In the genomic region with DNA sequence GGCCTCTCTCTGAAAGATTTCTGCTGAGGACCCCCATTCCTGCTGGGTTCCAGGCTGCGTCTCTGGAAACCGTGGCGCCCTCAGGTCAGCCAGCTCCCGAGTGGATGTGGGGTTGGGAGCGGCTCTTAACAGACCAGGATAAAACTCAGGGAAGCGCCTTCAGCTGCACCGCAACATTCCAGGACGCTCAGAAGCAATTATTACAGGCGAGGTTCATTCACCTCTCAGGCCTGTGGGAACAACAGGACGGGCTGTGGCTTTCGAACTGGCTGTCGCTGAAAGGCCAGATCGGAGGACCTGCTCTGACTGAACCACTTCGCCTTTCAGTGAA, we compare ENCODE assay signal across 9 cellular contexts. TPM values are rescaled to one million over a fixed set of nuclear protein-coding genes. Genes with fewer than 3 reads are reported as not detected.
A peak's percentile ranks its signal among the peaks of the same experiment; 100 is the strongest.
DNase-seq lines count a peak whose midpoint lies in the region; ATAC-seq and TF ChIP-seq lines count a peak whose summit lies in the region.
"Had no signal": no experiment of that assay in that cellular context is flagged by ENCODE, and none has a peak within 500 bp of the region (broad histone marks: within the 10 kb centered on the region; RNA-seq: fewer than 3 reads in every experiment).

No MANE protein-coding gene starts in this region.

- peaks cover 5 to 19% (median 14%) of the 10 kb centered on the region in 4 donors for H3K4me1 Mint-ChIP-seq in naive thymus-derived CD8-positive, alpha-beta T cell

- CTCF ChIA-PET in AG04449 (lab: Yijun Ruan, JAX), result interaction anchor here (1.5 kb wide), 1 partner anchor 18 kb away, joined by 4 read pairs; no protein-coding TSS in a partner anchor

- peaks cover 11% of the 10 kb centered on the region for H3K4me1 ChIP-seq in effector memory CD4-positive, alpha-beta T cell (ENCODE audit: control insufficient read depth, insufficient read depth, low read length, poor library complexity, severe bottlenecking)

- DNase-seq in AG04449 (ENCODE audit: low read depth, low spot score), result no peak
- DNase-seq in LNCaP clone FGC (ENCODE audit: low read depth), result no peak
- DNase-seq in effector memory CD4-positive, alpha-beta T cell, result no peak
- no peak for DNase-seq in naive thymus-derived CD8-positive, alpha-beta T cell
- DNase-seq in NCI-H1105 treated with DMSO at 0.1 percent for 48 hours (lab: John Stamatoyannopoulos, UW), result no peak
- no peak for DNase-seq in NCI-H510A (lab: John Stamatoyannopoulos, UW)
- DNase-seq in posterior cingulate gyrus, result no peak
- DNase-seq: NCI-H1694 treated with DMSO at 0.1 percent for 48 hours had no signal

- H3K4me3 ChIP-seq in AG04449 (ENCODE audit: low read depth, low read length) (peak overlapping the region; percentile 86), LNCaP clone FGC (ENCODE audit: low read depth, low read length) (peak overlapping the region; percentile 75)
- H3K4me3 ChIP-seq in effector memory CD4-positive, alpha-beta T cell (ENCODE audit: insufficient read depth, low read depth, low read length, poor library complexity, severe bottlenecking), result peak overlapping the region; percentile 78

- H3K9me3 ChIP-seq in effector memory CD4-positive, alpha-beta T cell (ENCODE audit: control insufficient read depth, low read length), result no peaks in the 10 kb centered on the region

- intact Hi-C loops in posterior cingulate gyrus (cut with DNase I), result no loop called here

- no peak for ATAC-seq in naive thymus-derived CD8-positive, alpha-beta T cell
- no peak for ATAC-seq in activated CD4-positive, CD25-positive, alpha-beta regulatory T cell treated with anti-CD3 and anti-CD28 coated beads, Interleukin-2, amount 50 U/mL, for 24 hours

- no peak for TF ChIP-seq CTCF in AG04449 (IDR thresholded peaks at IDR 0.05; ENCODE audit: insufficient read depth, low read length, missing control alignments)
- TF ChIP-seq CTCF in LNCaP clone FGC (IDR thresholded peaks at IDR 0.05; ENCODE audit: control insufficient read depth, extremely low read depth, insufficient read depth), result no peak

- H3K27me3 ChIP-seq in effector memory CD4-positive, alpha-beta T cell (replicated peaks; ENCODE audit: control insufficient read depth, insufficient read depth, low read length, poor library complexity, severe bottlenecking), result no peaks in the 10 kb centered on the region

- H3K9me3 Mint-ChIP-seq in naive thymus-derived CD8-positive, alpha-beta T cell, result no peaks in the 10 kb centered on the region

- peaks cover 5 to 35% (median 24%) of the 10 kb centered on the region in 5 donors for H3K27me3 Mint-ChIP-seq in naive thymus-derived CD8-positive, alpha-beta T cell

- H3K27ac Mint-ChIP-seq in naive thymus-derived CD8-positive, alpha-beta T cell, result peak overlapping the region in 1 of 10 donors; percentile 9

- H3K27ac ChIP-seq in effector memory CD4-positive, alpha-beta T cell (ENCODE audit: insufficient read depth, low read length, poor library complexity, severe bottlenecking), result no peak overlapping the region

- no peaks in the 10 kb centered on the region for H3K36me3 ChIP-seq in effector memory CD4-positive, alpha-beta T cell (ENCODE audit: control insufficient read depth, insufficient read depth, low read length)

- POLR2A ChIA-PET in AG04449 (lab: Yijun Ruan, JAX), result no interaction called here
- POLR2A ChIA-PET in naive thymus-derived CD8-positive, alpha-beta T cell (lab: Charles Lee), result no interaction called here

- H3K36me3 Mint-ChIP-seq in naive thymus-derived CD8-positive, alpha-beta T cell, result no peaks in the 10 kb centered on the region

- peak overlapping the region in 9 of 10 donors; percentile 34 to 90 (median 86) for H3K4me3 Mint-ChIP-seq in naive thymus-derived CD8-positive, alpha-beta T cell

RNA-seq across cellular contexts. Expression of gene GAS2L3, which starts 0.4 kb away (rescaled TPM):
- not detected for total RNA-seq in naive thymus-derived CD8-positive, alpha-beta T cell
- polyA plus RNA-seq in naive thymus-derived CD8-positive, alpha-beta T cell, result not detected
